14 cellular contexts compared by ENCODE assay signal in genomic region chr11:28169816-28170215, GRCh38.
DNase-seq lines count a peak whose midpoint lies in the region; ATAC-seq and TF ChIP-seq lines count a peak whose summit lies in the region.
"Had no signal": no experiment of that assay in that cellular context is flagged by ENCODE, and none has a peak within 500 bp of the region (broad histone marks: within the 10 kb centered on the region; RNA-seq: fewer than 3 reads in every experiment).

No MANE protein-coding gene starts in this region.

- no peak for TF ChIP-seq CTCF in fibroblast of lung (conservative IDR thresholded peaks at IDR 0.05 in 1 of 2, IDR thresholded peaks at IDR 0.05 in 1 of 2; ENCODE audit: low read depth in 1 of 2, low read length in 2 of 2)
- TF ChIP-seq CTCF in smooth muscle cell (IDR thresholded peaks at IDR 0.05; ENCODE audit: borderline replicate concordance, insufficient read depth, poor library complexity, severe bottlenecking): no peak
- TF ChIP-seq CTCF in chondrocyte (IDR thresholded peaks at IDR 0.05): no peak

- H2AFZ ChIP-seq in fibroblast of lung (ENCODE audit: low read length) (no peak overlapping the region), smooth muscle cell (ENCODE audit: low read depth) (no peak overlapping the region)

- H4K20me1 ChIP-seq in fibroblast of lung (ENCODE audit: control insufficient read depth, extremely low read depth, insufficient read depth, low read length) (no peaks in the 10 kb centered on the region), smooth muscle cell (ENCODE audit: low read depth) (no peaks in the 10 kb centered on the region)

- H3K4me3 ChIP-seq in fibroblast of lung (replicated peaks in 1 of 4; ENCODE audit: control extremely low read depth in 1 of 4, insufficient read depth in 1 of 4, low read depth in 3 of 4, low read length in 4 of 4): no peak overlapping the region
- no peak overlapping the region for H3K4me3 ChIP-seq in smooth muscle cell
- H3K4me3 ChIP-seq: thyroid gland had no signal

- H3K4me1 ChIP-seq in fibroblast of lung (ENCODE audit: control insufficient read depth, extremely low read depth, insufficient read depth, low read length) (peaks cover 2% of the 10 kb centered on the region), smooth muscle cell (ENCODE audit: low read depth) (peaks cover 7% of the 10 kb centered on the region)
- H3K4me1 ChIP-seq: thyroid gland had no signal

- H3F3A ChIP-seq in smooth muscle cell (ENCODE audit: low read depth): no peaks in the 10 kb centered on the region

- H3K4me1 Mint-ChIP-seq in activated CD4-positive, alpha-beta T cell treated with anti-CD3 and anti-CD28 coated beads, Interleukin-2, amount 10 ng/mL, durations not matched to agents 24 days and 14 days: peaks cover 4% of the 10 kb centered on the region
- peaks cover 11% of the 10 kb centered on the region for H3K4me1 Mint-ChIP-seq in chondrocyte (ENCODE audit: low read depth)
- peaks cover 9% of the 10 kb centered on the region for H3K4me1 Mint-ChIP-seq in activated CD4-positive, alpha-beta memory T cell treated with anti-CD3 and anti-CD28 coated beads for 36 hours (ENCODE audit: low read depth)

- H3K9me3 ChIP-seq in fibroblast of lung (ENCODE audit: control insufficient read depth, insufficient read depth, low read depth, low read length): no peaks in the 10 kb centered on the region
- H3K9me3 ChIP-seq in smooth muscle cell (replicated peaks; ENCODE audit: low read depth): peaks cover 6% of the 10 kb centered on the region
- H3K9me3 ChIP-seq: thyroid gland had no signal

- POLR2A ChIA-PET in activated CD4-positive, alpha-beta memory T cell treated with anti-CD3 and anti-CD28 coated beads for 36 hours (lab: Charles Lee): no interaction called here

- H3K27ac Mint-ChIP-seq in activated CD4-positive, alpha-beta T cell treated with anti-CD3 and anti-CD28 coated beads, Interleukin-2, amount 10 ng/mL, durations not matched to agents 24 days and 14 days: peak overlapping the region; percentile 32
- H3K27ac Mint-ChIP-seq in chondrocyte (ENCODE audit: unreplicated experiment): no peak overlapping the region
- no peak overlapping the region for H3K27ac Mint-ChIP-seq in activated CD4-positive, alpha-beta memory T cell treated with anti-CD3 and anti-CD28 coated beads for 36 hours
- H3K27ac Mint-ChIP-seq: activated CD8-positive, alpha-beta memory T cell treated with anti-CD3 and anti-CD28 coated beads, Interleukin-2, amount 10 ng/mL, durations not matched to agents 7 days and 5 days; HFFc6 had no signal

- H3K36me3 ChIP-seq in fibroblast of lung (ENCODE audit: control insufficient read depth, insufficient read depth, low read length) (no peaks in the 10 kb centered on the region), smooth muscle cell (ENCODE audit: low read depth) (no peaks in the 10 kb centered on the region)
- H3K36me3 ChIP-seq: thyroid gland had no signal

- H3K27me3 ChIP-seq in fibroblast of lung (ENCODE audit: control insufficient read depth, insufficient read depth, low read length) (no peaks in the 10 kb centered on the region), smooth muscle cell (ENCODE audit: low read depth) (no peaks in the 10 kb centered on the region)
- H3K27me3 ChIP-seq: thyroid gland had no signal

- H3K36me3 Mint-ChIP-seq in activated CD4-positive, alpha-beta T cell treated with anti-CD3 and anti-CD28 coated beads, Interleukin-2, amount 10 ng/mL, durations not matched to agents 24 days and 14 days (ENCODE audit: low read depth): peaks cover 14% of the 10 kb centered on the region
- H3K36me3 Mint-ChIP-seq in chondrocyte (ENCODE audit: low read depth): peaks cover 21% of the 10 kb centered on the region
- H3K36me3 Mint-ChIP-seq in activated CD4-positive, alpha-beta memory T cell treated with anti-CD3 and anti-CD28 coated beads for 36 hours: peaks cover 21% of the 10 kb centered on the region
- H3K36me3 Mint-ChIP-seq: natural killer cell had no signal

- no peak for ATAC-seq in HG03521 (IDR thresholded peaks at IDR 0.05; ENCODE audit: unreplicated experiment)
- ATAC-seq: activated CD8-positive, alpha-beta memory T cell treated with anti-CD3 and anti-CD28 coated beads, Interleukin-2, amount 10 ng/mL, durations not matched to agents 7 days and 5 days had no signal

- no peaks in the 10 kb centered on the region for H3K79me2 ChIP-seq in fibroblast of lung (ENCODE audit: control insufficient read depth, insufficient read depth, low read length)
- H3K79me2 ChIP-seq in smooth muscle cell (ENCODE audit: low read depth): no peaks in the 10 kb centered on the region

- no peak overlapping the region for H3K9ac ChIP-seq in fibroblast of lung (ENCODE audit: insufficient read depth, low read length)
- no peak overlapping the region for H3K9ac ChIP-seq in smooth muscle cell (ENCODE audit: low read depth)

- H3K9me3 Mint-ChIP-seq in activated CD4-positive, alpha-beta T cell treated with anti-CD3 and anti-CD28 coated beads, Interleukin-2, amount 10 ng/mL, durations not matched to agents 24 days and 14 days: no peaks in the 10 kb centered on the region
- peaks cover 21% of the 10 kb centered on the region for H3K9me3 Mint-ChIP-seq in chondrocyte (ENCODE audit: low read depth)
- peaks cover 4% of the 10 kb centered on the region for H3K9me3 Mint-ChIP-seq in activated CD4-positive, alpha-beta memory T cell treated with anti-CD3 and anti-CD28 coated beads for 36 hours
- H3K9me3 Mint-ChIP-seq: natural killer cell had no signal

- intact Hi-C loops in activated CD4-positive, alpha-beta T cell treated with anti-CD3 and anti-CD28 coated beads, Interleukin-2, amount 10 ng/mL, durations not matched to agents 24 days and 14 days (cut with micrococcal nuclease): no loop called here
- intact Hi-C loops in activated CD4-positive, alpha-beta memory T cell treated with anti-CD3 and anti-CD28 coated beads for 36 hours (cut with micrococcal nuclease): no loop called here

- H3K4me2 ChIP-seq in fibroblast of lung (ENCODE audit: extremely low read depth, insufficient read depth, low read length): peak overlapping the region; percentile 18
- peak overlapping the region; percentile 78 for H3K4me2 ChIP-seq in smooth muscle cell

- H3K27ac ChIP-seq in fibroblast of lung (ENCODE audit: insufficient read depth, low read length) (no peak overlapping the region), smooth muscle cell (ENCODE audit: low read depth) (peak overlapping the region; percentile 49)
- H3K27ac ChIP-seq: thyroid gland had no signal

- no peaks in the 10 kb centered on the region for H3K27me3 Mint-ChIP-seq in activated CD4-positive, alpha-beta T cell treated with anti-CD3 and anti-CD28 coated beads, Interleukin-2, amount 10 ng/mL, durations not matched to agents 24 days and 14 days
- no peaks in the 10 kb centered on the region for H3K27me3 Mint-ChIP-seq in chondrocyte (ENCODE audit: low read depth)
- no peaks in the 10 kb centered on the region for H3K27me3 Mint-ChIP-seq in activated CD4-positive, alpha-beta memory T cell treated with anti-CD3 and anti-CD28 coated beads for 36 hours
- H3K27me3 Mint-ChIP-seq: activated CD8-positive, alpha-beta memory T cell treated with anti-CD3 and anti-CD28 coated beads, Interleukin-2, amount 10 ng/mL, durations not matched to agents 7 days and 5 days had no signal

- CTCF ChIA-PET in activated CD4-positive, alpha-beta memory T cell treated with anti-CD3 and anti-CD28 coated beads for 36 hours (lab: Charles Lee): no interaction called here

- no peak for DNase-seq in activated CD4-positive, alpha-beta T cell treated with anti-CD3 and anti-CD28 coated beads, Interleukin-2, amount 10 ng/mL, durations not matched to agents 24 days and 14 days
- no peak for DNase-seq in activated CD4-positive, alpha-beta T cell treated with anti-CD3 and anti-CD28 coated beads, Interleukin-2, amount 50 U/mL, for 4 hours
- DNase-seq in M059J (ENCODE audit: low read depth): peak; percentile 27
- peak in 1 of 2 donors; percentile 66 for DNase-seq in fibroblast of lung (ENCODE audit: low read depth in 2 of 2)
- DNase-seq in smooth muscle cell (lab: John Stamatoyannopoulos, UW; ENCODE audit: unreplicated experiment): no peak
- DNase-seq in chondrocyte (ENCODE audit: low spot score): no peak
- no peak for DNase-seq in activated CD4-positive, alpha-beta memory T cell treated with anti-CD3 and anti-CD28 coated beads for 36 hours
- DNase-seq: 8988T; activated CD8-positive, alpha-beta memory T cell treated with anti-CD3 and anti-CD28 coated beads, Interleukin-2, amount 10 ng/mL, durations not matched to agents 7 days and 5 days; HFFc6; natural killer cell; NCI-H2227 treated with DMSO at 0.1 percent for 48 hours; thyroid gland had no signal

- no peak overlapping the region for H3K4me3 Mint-ChIP-seq in activated CD4-positive, alpha-beta T cell treated with anti-CD3 and anti-CD28 coated beads, Interleukin-2, amount 10 ng/mL, durations not matched to agents 24 days and 14 days
- no peak overlapping the region for H3K4me3 Mint-ChIP-seq in chondrocyte (ENCODE audit: unreplicated experiment)
- no peak overlapping the region for H3K4me3 Mint-ChIP-seq in activated CD4-positive, alpha-beta memory T cell treated with anti-CD3 and anti-CD28 coated beads for 36 hours
- H3K4me3 Mint-ChIP-seq: activated CD8-positive, alpha-beta memory T cell treated with anti-CD3 and anti-CD28 coated beads, Interleukin-2, amount 10 ng/mL, durations not matched to agents 7 days and 5 days; HFFc6; natural killer cell had no signal

- 43% methylated on average over 1 of the region's 1 CpG for WGBS in smooth muscle cell (ENCODE audit: low lambda C conversion rate)
